1 cellular context compared by ENCODE assay signal in genomic region chr18:63188063-63188462, GRCh38.
TF ChIP-seq lines count a peak whose summit lies in the region.

No MANE protein-coding gene starts in this region.

TF ChIP-seq in HEK293, 187 proteins besides CTCF, POLR2A, EP300 and RAD21 (continued from another document):
- TF ChIP-seq ZNF19 (tag by site-specific recombination; IDR thresholded peaks at IDR 0.05; ENCODE audit: low read depth), result no peak
